In genomic region chr4:150419939-150420338, GRCh38 we compare ENCODE assay signal across 29 cellular contexts.
"Had no signal": no experiment of that assay in that cellular context is flagged by ENCODE, and none has a peak within 500 bp of the region (broad histone marks: within the 10 kb centered on the region; RNA-seq: fewer than 3 reads in every experiment).

No MANE protein-coding gene starts in this region.

- H3K27ac ChIP-seq: stomach, suprapubic skin, testis, thoracic aorta, thyroid gland, tibial artery, tibial nerve, transverse colon, upper lobe of left lung, upper lobe of right lung, uterus, vagina had no signal

- ATAC-seq: stimulated activated effector memory CD8-positive, alpha-beta T cell treated with anti-CD3 and anti-CD28 coated beads, Interleukin-12 subunit alpha, Interleukin-12 subunit beta, amount 100 ng/mL, for 72 hours; stimulated activated memory B cell treated with anti-CD40 and anti-IgM and Interleukin-4, amounts not matched to agents 10 μg/mL and 1 μg/mL and 100 μg/mL, for 72 hours; stimulated activated naive B cell treated with anti-CD40 and anti-IgM and Interleukin-4, amounts not matched to agents 10 μg/mL and 1 μg/mL and 100 μg/mL, for 72 hours; stimulated activated naive CD8-positive, alpha-beta T cell treated with anti-CD3 and anti-CD28 coated beads, Interleukin-15, amount 100 ng/mL, for 72 hours; stimulated activated naive CD8-positive, alpha-beta T cell treated with anti-CD3 and anti-CD28 coated beads, Interleukin-15, Interleukin-2, amounts not matched to agents 100 U/mL and 50 U/mL, for 24 hours; upper lobe of right lung had no signal

- H3K27ac Mint-ChIP-seq: stimulated activated effector memory CD8-positive, alpha-beta T cell treated with anti-CD3 and anti-CD28 coated beads, Interleukin-12 subunit alpha, Interleukin-12 subunit beta, amount 100 ng/mL, for 72 hours; stimulated activated memory B cell treated with anti-CD40 and anti-IgM and Interleukin-4, amounts not matched to agents 10 μg/mL and 1 μg/mL and 100 μg/mL, for 72 hours; stimulated activated naive B cell treated with anti-CD40 and anti-IgM and Interleukin-4, amounts not matched to agents 10 μg/mL and 1 μg/mL and 100 μg/mL, for 72 hours; stimulated activated naive CD8-positive, alpha-beta T cell treated with anti-CD3 and anti-CD28 coated beads, Interleukin-15, amount 100 ng/mL, for 72 hours; stimulated activated naive CD8-positive, alpha-beta T cell treated with anti-CD3 and anti-CD28 coated beads, Interleukin-15, Interleukin-2, amounts not matched to agents 100 ng/mL and 50 ng/mL, for 24 hours; type B pancreatic cell had no signal

- DNase-seq: stimulated activated CD4-positive, alpha-beta T cell treated with anti-CD3 and anti-CD28 coated beads, Interleukin-2, amount 100 ng/mL, for 48 hours; stimulated activated CD4-positive, alpha-beta T cell treated with anti-CD3 and anti-CD28 coated beads, Interleukin-4, amount 100 ng/mL, for 1 hour; stimulated activated CD4-positive, alpha-beta T cell treated with anti-CD3 and anti-CD28 coated beads, Interleukin-4, amount 100 ng/mL, for 24 hours; stimulated activated CD4-positive, alpha-beta T cell treated with anti-CD3 and anti-CD28 coated beads, Interleukin-4, amount 100 ng/mL, for 4 hours; stimulated activated CD8-positive, alpha-beta memory T cell treated with anti-CD3 and anti-CD28 coated beads, Interleukin-4, amount 100 ng/mL, for 48 hours; stimulated activated naive B cell treated with anti-CD40 and anti-IgM and Interleukin-4, amounts not matched to agents 10 μg/mL and 1 μg/mL and 100 μg/mL, for 72 hours; stimulated activated naive CD4-positive, alpha-beta T cell; stimulated activated naive CD4-positive, alpha-beta T cell treated with Interleukin-2 at 50 U/mL for 16 hours; stimulated activated naive CD8-positive, alpha-beta T cell treated with anti-CD3 and anti-CD28 coated beads, Interleukin-15, amount 100 ng/mL, for 72 hours; stimulated activated naive CD8-positive, alpha-beta T cell treated with anti-CD3 and anti-CD28 coated beads, Interleukin-15, Interleukin-2, amounts not matched to agents 100 U/mL and 50 U/mL, for 24 hours; stomach; substantia nigra; testis; thyroid gland; tibial artery; transverse colon; trophoblast cell; upper lobe of left lung; upper lobe of right lung; uterus had no signal

- H3K4me1 Mint-ChIP-seq: stimulated activated effector memory CD8-positive, alpha-beta T cell treated with anti-CD3 and anti-CD28 coated beads, Interleukin-12 subunit alpha, Interleukin-12 subunit beta, amount 100 ng/mL, for 72 hours; stimulated activated memory B cell treated with anti-CD40 and anti-IgM and Interleukin-4, amounts not matched to agents 10 μg/mL and 1 μg/mL and 100 μg/mL, for 72 hours; stimulated activated naive B cell treated with anti-CD40 and anti-IgM and Interleukin-4, amounts not matched to agents 10 μg/mL and 1 μg/mL and 100 μg/mL, for 72 hours; stimulated activated naive CD8-positive, alpha-beta T cell treated with anti-CD3 and anti-CD28 coated beads, Interleukin-15, amount 100 ng/mL, for 72 hours had no signal

- H3K9me3 Mint-ChIP-seq: stimulated activated effector memory CD8-positive, alpha-beta T cell treated with anti-CD3 and anti-CD28 coated beads, Interleukin-12 subunit alpha, Interleukin-12 subunit beta, amount 100 ng/mL, for 72 hours; stimulated activated memory B cell treated with anti-CD40 and anti-IgM and Interleukin-4, amounts not matched to agents 10 μg/mL and 1 μg/mL and 100 μg/mL, for 72 hours; stimulated activated naive B cell treated with anti-CD40 and anti-IgM and Interleukin-4, amounts not matched to agents 10 μg/mL and 1 μg/mL and 100 μg/mL, for 72 hours; stimulated activated naive CD8-positive, alpha-beta T cell treated with anti-CD3 and anti-CD28 coated beads, Interleukin-15, amount 100 ng/mL, for 72 hours; stimulated activated naive CD8-positive, alpha-beta T cell treated with anti-CD3 and anti-CD28 coated beads, Interleukin-15, Interleukin-2, amounts not matched to agents 100 ng/mL and 50 ng/mL, for 24 hours; type B pancreatic cell had no signal

- H3K27me3 ChIP-seq: stomach, suprapubic skin, testis, thyroid gland, tibial artery, tibial nerve, transverse colon, upper lobe of left lung, upper lobe of right lung, uterus, vagina had no signal

- H3K27me3 Mint-ChIP-seq: stimulated activated memory B cell treated with anti-CD40 and anti-IgM and Interleukin-4, amounts not matched to agents 10 μg/mL and 1 μg/mL and 100 μg/mL, for 72 hours; stimulated activated naive B cell treated with anti-CD40 and anti-IgM and Interleukin-4, amounts not matched to agents 10 μg/mL and 1 μg/mL and 100 μg/mL, for 72 hours; stimulated activated naive CD8-positive, alpha-beta T cell treated with anti-CD3 and anti-CD28 coated beads, Interleukin-15, amount 100 ng/mL, for 72 hours; stimulated activated naive CD8-positive, alpha-beta T cell treated with anti-CD3 and anti-CD28 coated beads, Interleukin-15, Interleukin-2, amounts not matched to agents 100 ng/mL and 50 ng/mL, for 24 hours; type B pancreatic cell had no signal

- FAIRE-seq: urothelium cell line had no signal

- H3K4me1 ChIP-seq: stomach, suprapubic skin, testis, thyroid gland, tibial artery, tibial nerve, transverse colon, upper lobe of left lung, upper lobe of right lung, uterus, vagina had no signal

- H3K9me3 ChIP-seq: stomach, suprapubic skin, testis, thoracic aorta, thyroid gland, tibial artery, tibial nerve, transverse colon, upper lobe of left lung, upper lobe of right lung, uterus, vagina had no signal

- H3K4me3 ChIP-seq: stomach, suprapubic skin, testis, thoracic aorta, thyroid gland, tibial artery, tibial nerve, transverse colon, upper lobe of left lung, upper lobe of right lung, uterus, vagina had no signal

- H3K36me3 ChIP-seq: thoracic aorta, thyroid gland, transverse colon, upper lobe of right lung, uterus, vagina had no signal

- H3K4me3 Mint-ChIP-seq: stimulated activated effector memory CD8-positive, alpha-beta T cell treated with anti-CD3 and anti-CD28 coated beads, Interleukin-12 subunit alpha, Interleukin-12 subunit beta, amount 100 ng/mL, for 72 hours; stimulated activated memory B cell treated with anti-CD40 and anti-IgM and Interleukin-4, amounts not matched to agents 10 μg/mL and 1 μg/mL and 100 μg/mL, for 72 hours; stimulated activated naive B cell treated with anti-CD40 and anti-IgM and Interleukin-4, amounts not matched to agents 10 μg/mL and 1 μg/mL and 100 μg/mL, for 72 hours; stimulated activated naive CD8-positive, alpha-beta T cell treated with anti-CD3 and anti-CD28 coated beads, Interleukin-15, amount 100 ng/mL, for 72 hours; stimulated activated naive CD8-positive, alpha-beta T cell treated with anti-CD3 and anti-CD28 coated beads, Interleukin-15, Interleukin-2, amounts not matched to agents 100 ng/mL and 50 ng/mL, for 24 hours; type B pancreatic cell had no signal
